Comparison of ENCODE assay signal across 1 cellular context in the genomic region with DNA sequence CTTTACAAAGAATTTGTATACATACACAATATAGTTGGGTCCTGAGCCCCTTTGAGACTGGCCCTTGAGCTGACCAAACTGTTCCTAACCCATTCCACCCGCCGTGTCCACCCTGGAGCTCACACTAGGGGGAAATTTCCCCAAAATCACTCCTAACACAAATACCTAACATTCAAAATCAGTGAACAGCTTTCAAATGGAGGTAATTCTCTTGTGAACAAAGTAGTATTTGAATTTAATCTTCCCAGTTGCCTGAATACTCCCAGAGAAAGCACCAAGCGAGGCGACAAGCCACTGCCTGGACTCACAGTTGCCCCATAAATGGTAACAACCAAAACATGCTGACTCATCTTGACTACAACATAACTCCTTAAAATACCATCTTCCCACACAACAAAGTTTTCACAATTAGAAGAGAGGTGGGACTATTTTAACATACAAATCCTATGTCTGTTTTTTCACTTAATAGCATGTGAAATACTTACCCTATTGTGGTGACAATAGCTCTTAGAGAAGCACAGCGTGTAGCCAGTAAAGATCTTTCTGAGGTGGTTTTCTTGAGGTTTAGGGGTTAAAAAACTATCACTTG.
TF ChIP-seq lines count a peak whose summit lies in the region.

No MANE protein-coding gene starts in this region.

TF ChIP-seq in IMR-90, 13 proteins besides CTCF, POLR2A, EP300 and RAD21:
- TF ChIP-seq, protein P1, sequence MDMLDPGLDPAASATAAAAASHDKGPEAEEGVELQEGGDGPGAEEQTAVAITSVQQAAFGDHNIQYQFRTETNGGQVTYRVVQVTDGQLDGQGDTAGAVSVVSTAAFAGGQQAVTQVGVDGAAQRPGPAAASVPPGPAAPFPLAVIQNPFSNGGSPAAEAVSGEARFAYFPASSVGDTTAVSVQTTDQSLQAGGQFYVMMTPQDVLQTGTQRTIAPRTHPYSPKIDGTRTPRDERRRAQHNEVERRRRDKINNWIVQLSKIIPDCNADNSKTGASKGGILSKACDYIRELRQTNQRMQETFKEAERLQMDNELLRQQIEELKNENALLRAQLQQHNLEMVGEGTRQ (IDR thresholded peaks at IDR 0.05; ENCODE audit: low read depth, low read length) = no peak
- TF ChIP-seq, protein P2, sequence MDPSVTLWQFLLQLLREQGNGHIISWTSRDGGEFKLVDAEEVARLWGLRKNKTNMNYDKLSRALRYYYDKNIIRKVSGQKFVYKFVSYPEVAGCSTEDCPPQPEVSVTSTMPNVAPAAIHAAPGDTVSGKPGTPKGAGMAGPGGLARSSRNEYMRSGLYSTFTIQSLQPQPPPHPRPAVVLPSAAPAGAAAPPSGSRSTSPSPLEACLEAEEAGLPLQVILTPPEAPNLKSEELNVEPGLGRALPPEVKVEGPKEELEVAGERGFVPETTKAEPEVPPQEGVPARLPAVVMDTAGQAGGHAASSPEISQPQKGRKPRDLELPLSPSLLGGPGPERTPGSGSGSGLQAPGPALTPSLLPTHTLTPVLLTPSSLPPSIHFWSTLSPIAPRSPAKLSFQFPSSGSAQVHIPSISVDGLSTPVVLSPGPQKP (IDR thresholded peaks at IDR 0.05; ENCODE audit: borderline replicate concordance, low read depth, low read length) = no peak
- peak; percentile 80 for TF ChIP-seq NFE2L2 (IDR thresholded peaks at IDR 0.05; ENCODE audit: low read depth, low read length)
- peak; percentile 86 for TF ChIP-seq MAFK (IDR thresholded peaks at IDR 0.05; ENCODE audit: low read depth, low read length)
- no peak for TF ChIP-seq RCOR1 (IDR thresholded peaks at IDR 0.05; ENCODE audit: insufficient replicate concordance, low read length)
- no peak for TF ChIP-seq MXI1 (IDR thresholded peaks at IDR 0.05; ENCODE audit: borderline replicate concordance, low read depth, low read length)
- no peak for TF ChIP-seq BHLHE40 (IDR thresholded peaks at IDR 0.05; ENCODE audit: low read depth, low read length)
- no peak for TF ChIP-seq FOS (IDR thresholded peaks at IDR 0.05; ENCODE audit: low read depth, low read length)
- no peak for TF ChIP-seq CHD1 (IDR thresholded peaks at IDR 0.05; ENCODE audit: low read depth, low read length)
- TF ChIP-seq MAZ (IDR thresholded peaks at IDR 0.05; ENCODE audit: borderline replicate concordance, low read depth, low read length) = no peak
- peak; percentile 7; the same call in 1 of the 2 replicates for TF ChIP-seq CEBPB (IDR thresholded peaks at IDR 0.05; ENCODE audit: low read depth, low read length)
- no peak for TF ChIP-seq SMC3 (IDR thresholded peaks at IDR 0.05; ENCODE audit: low read depth, low read length)
- no peak for TF ChIP-seq RFX5 (IDR thresholded peaks at IDR 0.05; ENCODE audit: low read depth, low read length)
